In genomic region chr10:33365871-33366411, GRCh38 we compare ENCODE assay signal across 8 cellular contexts. TPM values are rescaled to one million over a fixed set of nuclear protein-coding genes. Genes with fewer than 3 reads are reported as not detected.
A peak's percentile ranks its signal among the peaks of the same experiment; 100 is the strongest.
DNase-seq lines count a peak whose midpoint lies in the region; ATAC-seq and TF ChIP-seq lines count a peak whose summit lies in the region.

No MANE protein-coding gene starts in this region.

- no peaks in the 10 kb centered on the region for H3F3A ChIP-seq in neural progenitor cell (ENCODE audit: low read depth)

- H3K4me1 Mint-ChIP-seq in neural progenitor cell, result no peaks in the 10 kb centered on the region

- H3K4me1 ChIP-seq in SJCRH30 (no peaks in the 10 kb centered on the region; the same call in 1 of the 2 replicates), upper lobe of right lung (no peaks in the 10 kb centered on the region), neural progenitor cell (no peaks in the 10 kb centered on the region)

- H3K4me3 ChIP-seq in SJCRH30 (no peak overlapping the region), upper lobe of right lung (no peak overlapping the region), neural progenitor cell (no peak overlapping the region)

- no peak overlapping the region for H3K4me3 Mint-ChIP-seq in neural progenitor cell

- H3K27ac Mint-ChIP-seq in neural progenitor cell, result no peak overlapping the region

- H3K9ac ChIP-seq in neural progenitor cell, result no peak overlapping the region

- H3K27me3 ChIP-seq in SJCRH30, result no peaks in the 10 kb centered on the region
- H3K27me3 ChIP-seq in upper lobe of right lung, result no peaks in the 10 kb centered on the region
- no peaks in the 10 kb centered on the region for H3K27me3 ChIP-seq in neural progenitor cell

- TF ChIP-seq CTCF in upper lobe of right lung (IDR thresholded peaks at IDR 0.05) (no peak), neural progenitor cell (IDR thresholded peaks at IDR 0.05) (no peak)

- no peaks in the 10 kb centered on the region for H3K27me3 Mint-ChIP-seq in neural progenitor cell (ENCODE audit: insufficient read depth, low read depth)

- H3K36me3 Mint-ChIP-seq in neural progenitor cell, result no peaks in the 10 kb centered on the region

- intact Hi-C loops in upper lobe of right lung (cut with DNase I), result no loop called here

- no peak overlapping the region for H2AFZ ChIP-seq in neural progenitor cell (replicated peaks)

- no peaks in the 10 kb centered on the region for H3K79me2 ChIP-seq in neural progenitor cell (ENCODE audit: low read depth)

- peak overlapping the region; percentile 23; the same call in 1 of the 2 replicates for H3K27ac ChIP-seq in SJCRH30
- peak overlapping the region; percentile 63 for H3K27ac ChIP-seq in upper lobe of right lung
- H3K27ac ChIP-seq in neural progenitor cell, result no peak overlapping the region

- peaks cover 20% of the 10 kb centered on the region for H3K9me3 Mint-ChIP-seq in neural progenitor cell

- peak; percentile 90 for ATAC-seq in upper lobe of right lung

- no peaks in the 10 kb centered on the region for H3K9me3 ChIP-seq in SJCRH30 (replicated peaks)
- peaks cover 6% of the 10 kb centered on the region for H3K9me3 ChIP-seq in upper lobe of right lung
- no peaks in the 10 kb centered on the region for H3K9me3 ChIP-seq in neural progenitor cell (ENCODE audit: low read depth)

- no peak overlapping the region for H3K4me2 ChIP-seq in neural progenitor cell

- H4K20me1 ChIP-seq in neural progenitor cell (ENCODE audit: low read depth), result no peaks in the 10 kb centered on the region

- peak; percentile 42 for DNase-seq in stimulated activated CD4-positive, alpha-beta T cell treated with anti-CD3 and anti-CD28 coated beads, Interleukin-15, amount 100 ng/mL, for 24 hours
- no peak for DNase-seq in stimulated activated CD4-positive, alpha-beta T cell treated with anti-CD3 and anti-CD28 coated beads, Interleukin-2, amount 100 ng/mL, for 48 hours
- DNase-seq in SJCRH30 (peak in 1 of 2 experiments; percentile 6), fibroblast of gingiva (ENCODE audit: low read depth) (peak; percentile 65), upper lobe of right lung (no peak), GM19238 (ENCODE audit: insufficient read length, low spot score) (no peak), neural progenitor cell (ENCODE audit: low spot score) (no peak), NCI-H1048 (lab: John Stamatoyannopoulos, UW) (no peak)

- peaks cover 3% of the 10 kb centered on the region; the same call in 1 of the 2 replicates for H3K36me3 ChIP-seq in SJCRH30
- no peaks in the 10 kb centered on the region for H3K36me3 ChIP-seq in upper lobe of right lung
- no peaks in the 10 kb centered on the region for H3K36me3 ChIP-seq in neural progenitor cell

RNA-seq across cellular contexts. Expression of gene NRP1, which starts 31.5 kb away (rescaled TPM):
- total RNA-seq in SJCRH30 (2014; rRNA removed; shearing (Covaris generic)), result 17.2 and 21.2 TPM in 2 replicates
- total RNA-seq in upper lobe of right lung, result 139 TPM
- total RNA-seq in neural progenitor cell (ENCODE audit: low replicate concordance), result 1.9 and 2.0 TPM in 2 replicates

Comparison
In these comparisons a context has a peak if more than half of its experiments do, and no peak if none do; other contexts are left out.
1. DNase-seq: peak in stimulated activated CD4-positive, alpha-beta T cell treated with anti-CD3 and anti-CD28 coated beads, Interleukin-15, amount 100 ng/mL, for 24 hours (single experiment) and fibroblast of gingiva (single experiment); none in stimulated activated CD4-positive, alpha-beta T cell treated with anti-CD3 and anti-CD28 coated beads, Interleukin-2, amount 100 ng/mL, for 48 hours (0 of 2), upper lobe of right lung (single experiment), GM19238 (single experiment), neural progenitor cell (single experiment) and NCI-H1048 (single experiment).